Comparison of ENCODE assay signal across 17 cellular contexts in the genomic region with DNA sequence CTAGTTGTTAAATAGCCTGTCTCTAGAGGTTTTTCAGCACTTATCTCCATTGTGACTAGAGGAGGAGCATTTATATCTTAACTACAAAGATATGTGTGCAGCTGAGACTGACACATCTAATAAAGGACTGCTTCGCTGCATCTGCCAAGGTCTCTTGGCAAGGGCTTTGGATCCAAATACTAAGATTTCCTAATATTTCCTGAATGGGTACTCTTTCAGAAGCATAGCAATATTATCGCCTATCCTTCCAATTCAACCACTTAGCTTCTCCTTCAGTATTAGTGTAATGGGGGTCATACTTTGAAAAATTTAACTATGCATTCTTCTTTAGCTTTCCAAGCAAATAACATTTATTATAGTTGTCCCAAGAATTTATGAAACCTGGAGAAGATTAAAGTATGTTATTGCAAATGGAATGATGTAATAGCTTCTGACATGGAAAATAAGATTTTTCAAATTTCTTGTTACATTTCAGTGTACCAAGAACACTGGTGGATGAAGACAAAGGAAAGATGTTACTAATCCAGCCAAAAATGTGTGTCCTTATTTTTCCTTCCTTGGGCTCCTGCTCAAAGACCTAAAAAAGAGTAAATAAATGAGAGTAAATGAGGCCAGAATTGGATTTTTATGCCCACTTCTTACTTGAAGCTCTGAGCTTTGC.
DNase-seq lines count a peak whose midpoint lies in the region; ATAC-seq and TF ChIP-seq lines count a peak whose summit lies in the region.
"Had no signal": no experiment of that assay in that cellular context is flagged by ENCODE, and none has a peak within 500 bp of the region (broad histone marks: within the 10 kb centered on the region; RNA-seq: fewer than 3 reads in every experiment).

No MANE protein-coding gene starts in this region.

- H3K4me1 Mint-ChIP-seq in activated T-cell treated with anti-CD3 and anti-CD28 coated beads, Interleukin-2, amount 50 U/mL, for 72 hours (ENCODE audit: low read depth): no peaks in the 10 kb centered on the region
- H3K4me1 Mint-ChIP-seq: B cell had no signal

- H3K9me3 Mint-ChIP-seq in activated T-cell treated with anti-CD3 and anti-CD28 coated beads, Interleukin-2, amount 50 U/mL, for 72 hours: no peaks in the 10 kb centered on the region
- H3K9me3 Mint-ChIP-seq: CD8-positive, alpha-beta T cell had no signal

- H3K4me3 ChIP-seq in AG10803 (ENCODE audit: low read length) (no peak overlapping the region), gastroesophageal sphincter (no peak overlapping the region)
- H3K4me3 ChIP-seq: HAP-1, SJCRH30 had no signal

- no peaks in the 10 kb centered on the region for H3K36me3 Mint-ChIP-seq in activated T-cell treated with anti-CD3 and anti-CD28 coated beads, Interleukin-2, amount 50 U/mL, for 72 hours (ENCODE audit: insufficient read depth in 2 of 2)
- H3K36me3 Mint-ChIP-seq: CD8-positive, alpha-beta T cell had no signal

- 45 to 78% methylated on average over 2 of the region's 2 CpGs for WGBS in gastroesophageal sphincter (ENCODE audit: low coverage in 1 of 2), 2 donors

- TF ChIP-seq CTCF in AG10803 (conservative IDR thresholded peaks at IDR 0.05; ENCODE audit: low read length): no peak
- no peak for TF ChIP-seq CTCF in gastroesophageal sphincter (IDR thresholded peaks at IDR 0.05)

- H3K27ac Mint-ChIP-seq in activated T-cell treated with anti-CD3 and anti-CD28 coated beads, Interleukin-2, amount 50 U/mL, for 72 hours: no peak overlapping the region
- H3K27ac Mint-ChIP-seq: B cell; CD8-positive, alpha-beta T cell had no signal

- TF ChIP-seq POLR2A in gastroesophageal sphincter (IDR thresholded peaks at IDR 0.05): no peak

- H3K27me3 Mint-ChIP-seq in activated T-cell treated with anti-CD3 and anti-CD28 coated beads, Interleukin-2, amount 50 U/mL, for 72 hours (ENCODE audit: low read depth): no peaks in the 10 kb centered on the region
- H3K27me3 Mint-ChIP-seq: B cell had no signal

- H3K9me3 ChIP-seq in gastroesophageal sphincter: no peaks in the 10 kb centered on the region
- H3K9me3 ChIP-seq: HAP-1, SJCRH30 had no signal

- H3K4me1 ChIP-seq in gastroesophageal sphincter: peaks cover 0 to 34% (median 0%) of the 10 kb centered on the region in 3 donors

- peak; percentile 51 for ATAC-seq in gastroesophageal sphincter
- ATAC-seq in activated T-cell treated with anti-CD3 and anti-CD28 coated beads, Interleukin-2, amount 50 U/mL, for 72 hours (replicated peaks in 1 of 2): no peak
- ATAC-seq: CD8-positive, alpha-beta T cell had no signal

- DNase-seq in AG10803 (ENCODE audit: low read depth) (peak; percentile 21), NCI-H446 treated with DMSO at 0.1 percent for 48 hours (lab: John Stamatoyannopoulos, UW) (peak; percentile 44), retina (peak; percentile 43), T-helper 9 cell (no peak)
- no peak for DNase-seq in activated CD4-positive, alpha-beta T cell treated with anti-CD3 and anti-CD28 coated beads for 1 hour
- no peak for DNase-seq in activated T-cell treated with anti-CD3 and anti-CD28 coated beads, Interleukin-2, amount 50 U/mL, for 72 hours
- DNase-seq: ACHN; CD8-positive, alpha-beta T cell; DMS79; NCI-H1930; NCI-H510A; NCI-H774; RPMI8226; SJCRH30 had no signal

- no peak for TF ChIP-seq EP300 in gastroesophageal sphincter (IDR thresholded peaks at IDR 0.05)

- H3K36me3 ChIP-seq in gastroesophageal sphincter: no peaks in the 10 kb centered on the region
- H3K36me3 ChIP-seq: HAP-1, SJCRH30 had no signal

- peak overlapping the region in 1 of 4 donors; percentile 7 for H3K27ac ChIP-seq in gastroesophageal sphincter
- H3K27ac ChIP-seq: SJCRH30 had no signal

- H3K27me3 ChIP-seq in gastroesophageal sphincter: no peaks in the 10 kb centered on the region
- H3K27me3 ChIP-seq: SJCRH30 had no signal

- H3K4me3 Mint-ChIP-seq in activated T-cell treated with anti-CD3 and anti-CD28 coated beads, Interleukin-2, amount 50 U/mL, for 72 hours: no peak overlapping the region
- H3K4me3 Mint-ChIP-seq: B cell; CD8-positive, alpha-beta T cell had no signal

Comparison
In these comparisons a context has a peak if more than half of its experiments do, and no peak if none do; other contexts are left out.
1. DNase-seq: peak in AG10803 (single experiment), NCI-H446 treated with DMSO at 0.1 percent for 48 hours (single experiment) and retina (single experiment); none in activated CD4-positive, alpha-beta T cell treated with anti-CD3 and anti-CD28 coated beads for 1 hour (single experiment), activated T-cell treated with anti-CD3 and anti-CD28 coated beads, Interleukin-2, amount 50 U/mL, for 72 hours (0 of 2) and T-helper 9 cell (single experiment).